Comparison of ENCODE assay signal across 1 cellular context in genomic region chr19:2474232-2475017, GRCh38.
TF ChIP-seq lines count a peak whose summit lies in the region.

No MANE protein-coding gene starts in this region.

TF ChIP-seq in HepG2, 621 proteins besides CTCF, POLR2A, EP300 and RAD21 (continued from another document and continues in another):
- no peak for TF ChIP-seq PRDM4 (CRISPR knock-in tag; IDR thresholded peaks at IDR 0.05; ENCODE audit: borderline replicate concordance)
- TF ChIP-seq HIC2 (CRISPR knock-in tag; IDR thresholded peaks at IDR 0.05; ENCODE audit: low read depth) = peak; percentile 57; the same call in 1 of the 2 replicates
- peak; percentile 52; the same call in 1 of the 2 replicates for TF ChIP-seq ZNF281 (CRISPR knock-in tag; IDR thresholded peaks at IDR 0.05; ENCODE audit: borderline replicate concordance)
- TF ChIP-seq ERF (CRISPR knock-in tag; IDR thresholded peaks at IDR 0.05) = peak; percentile 86
- 0 out of 2 replicates have a peak, but pooled peaks have one; percentile 40 for TF ChIP-seq CBFB (CRISPR knock-in tag; IDR thresholded peaks at IDR 0.05)
- 0 out of 2 replicates have a peak, but pooled peaks have one; percentile 14 for TF ChIP-seq DMAP1 (CRISPR knock-in tag; IDR thresholded peaks at IDR 0.05)
- TF ChIP-seq SMAD1 (CRISPR knock-in tag; IDR thresholded peaks at IDR 0.05; ENCODE audit: borderline replicate concordance, low read depth) = peak; percentile 83; the same call in 1 of the 2 replicates
- no peak; the same call in 1 of the 2 replicates for TF ChIP-seq FOSL1 (CRISPR knock-in tag; IDR thresholded peaks at IDR 0.05; ENCODE audit: borderline replicate concordance)
- peak; percentile 72; the same call in 1 of the 2 replicates for TF ChIP-seq ZNF747 (CRISPR knock-in tag; IDR thresholded peaks at IDR 0.05; ENCODE audit: borderline replicate concordance)
- TF ChIP-seq SPEN (CRISPR knock-in tag; IDR thresholded peaks at IDR 0.05; ENCODE audit: low read depth) = peak; percentile 86; the same call in 1 of the 2 replicates
- no peak for TF ChIP-seq SMARCC2 (IDR thresholded peaks at IDR 0.05)
- peak; percentile 65; the same call in 1 of the 2 replicates for TF ChIP-seq FOXC1 (CRISPR knock-in tag; IDR thresholded peaks at IDR 0.05; ENCODE audit: borderline replicate concordance)
- peak; percentile 64; the same call in 1 of the 2 replicates for TF ChIP-seq SMC3 (IDR thresholded peaks at IDR 0.05; ENCODE audit: low read length)
- TF ChIP-seq KLF13 (CRISPR knock-in tag; IDR thresholded peaks at IDR 0.05) = 0 out of 2 replicates have a peak, but pooled peaks have one; percentile 67
- TF ChIP-seq ZNF710 (CRISPR knock-in tag; IDR thresholded peaks at IDR 0.05; ENCODE audit: borderline replicate concordance) = peak; percentile 86; the same call in 1 of the 2 replicates
- no peak for TF ChIP-seq TFE3 (CRISPR knock-in tag; IDR thresholded peaks at IDR 0.05)
- TF ChIP-seq ZNF124 (CRISPR knock-in tag; IDR thresholded peaks at IDR 0.05) = peak; percentile 44; the same call in 1 of the 2 replicates
- TF ChIP-seq TCF12 (IDR thresholded peaks at IDR 0.05) = no peak
- TF ChIP-seq TCF12 (CRISPR knock-in tag; IDR thresholded peaks at IDR 0.05) = peak; percentile 55; the same call in 1 of the 2 replicates
- TF ChIP-seq ZNF713 (CRISPR knock-in tag; IDR thresholded peaks at IDR 0.05) = 0 out of 2 replicates have a peak, but pooled peaks have one; percentile 33
- TF ChIP-seq KDM2A (CRISPR knock-in tag; IDR thresholded peaks at IDR 0.05; ENCODE audit: borderline replicate concordance, low read depth) = peak; percentile 94
- TF ChIP-seq ZSCAN31 (CRISPR knock-in tag; IDR thresholded peaks at IDR 0.05; ENCODE audit: low read depth) = peak; percentile 91
- TF ChIP-seq ZNF160 (CRISPR knock-in tag; IDR thresholded peaks at IDR 0.05) = no peak
- no peak for TF ChIP-seq SOX6 (IDR thresholded peaks at IDR 0.05)
- peak; percentile 60; the same call in 1 of the 2 replicates for TF ChIP-seq SOX6 (CRISPR knock-in tag; IDR thresholded peaks at IDR 0.05)
- no peak for TF ChIP-seq BATF2 (CRISPR knock-in tag; IDR thresholded peaks at IDR 0.05)
- peak; percentile 43; the same call in 1 of the 2 replicates for TF ChIP-seq ATF7-NPFF (CRISPR knock-in tag; IDR thresholded peaks at IDR 0.05; ENCODE audit: low read depth)
- TF ChIP-seq HIVEP1 (CRISPR knock-in tag; IDR thresholded peaks at IDR 0.05) = 0 out of 2 replicates have a peak, but pooled peaks have one; percentile 32
- 0 out of 2 replicates have a peak, but pooled peaks have one; percentile 13 for TF ChIP-seq ZNF343 (CRISPR knock-in tag; IDR thresholded peaks at IDR 0.05)
- TF ChIP-seq ZNF18 (CRISPR knock-in tag; IDR thresholded peaks at IDR 0.05; ENCODE audit: insufficient replicate concordance) = no peak
- TF ChIP-seq ZBTB2 (CRISPR knock-in tag; IDR thresholded peaks at IDR 0.05; ENCODE audit: low read depth) = no peak
- TF ChIP-seq ZNF580 (CRISPR knock-in tag; IDR thresholded peaks at IDR 0.05; ENCODE audit: borderline replicate concordance, low read depth) = peak; percentile 60; the same call in 1 of the 2 replicates
- peak; percentile 68 for TF ChIP-seq SAP130 (CRISPR knock-in tag; IDR thresholded peaks at IDR 0.05; ENCODE audit: low read depth)
- 0 out of 2 replicates have a peak, but pooled peaks have one; percentile 57 for TF ChIP-seq ZNF260 (CRISPR knock-in tag; IDR thresholded peaks at IDR 0.05; ENCODE audit: borderline replicate concordance, low read depth)
- TF ChIP-seq SP5 (CRISPR knock-in tag; IDR thresholded peaks at IDR 0.05; ENCODE audit: borderline replicate concordance, low read depth) = peak; percentile 91
- no peak for TF ChIP-seq RFXAP (CRISPR knock-in tag; IDR thresholded peaks at IDR 0.05; ENCODE audit: borderline replicate concordance)
- TF ChIP-seq FOXM1 (CRISPR knock-in tag; IDR thresholded peaks at IDR 0.05) = no peak
- TF ChIP-seq ZNF770 (CRISPR knock-in tag; IDR thresholded peaks at IDR 0.05) = peak; percentile 78
- peak; percentile 47; the same call in 1 of the 2 replicates for TF ChIP-seq MED13 (CRISPR knock-in tag; IDR thresholded peaks at IDR 0.05)
- peak; percentile 66; the same call in 1 of the 2 replicates for TF ChIP-seq IRF2 (CRISPR knock-in tag; IDR thresholded peaks at IDR 0.05)
- TF ChIP-seq ZBTB38 (CRISPR knock-in tag; IDR thresholded peaks at IDR 0.05) = peak; percentile 63; the same call in 1 of the 2 replicates
- no peak for TF ChIP-seq ZNF674 (CRISPR knock-in tag; IDR thresholded peaks at IDR 0.05; ENCODE audit: low read depth)
